In genomic region chr10:129912161-129912917, GRCh38 we compare ENCODE assay signal across 26 cellular contexts. TPM values are rescaled to one million over a fixed set of nuclear protein-coding genes. Genes with fewer than 3 reads are reported as not detected.
DNase-seq lines count a peak whose midpoint lies in the region; ATAC-seq and TF ChIP-seq lines count a peak whose summit lies in the region.
"Had no signal": no experiment of that assay in that cellular context is flagged by ENCODE, and none has a peak within 500 bp of the region (broad histone marks: within the 10 kb centered on the region; RNA-seq: fewer than 3 reads in every experiment).

No MANE protein-coding gene starts in this region.

- DNase-seq in AG20443 (ENCODE audit: low spot score) (peak; percentile 77), SK-N-SH (peak; percentile 84), fibroblast of peridontal ligament (ENCODE audit: extremely low read depth) (peak; percentile 89), nephron progenitor cell (no peak), cortex of kidney (lab: John Stamatoyannopoulos, UW) (no peak), NCI-H1694 treated with DMSO at 0.1 percent for 48 hours (lab: John Stamatoyannopoulos, UW) (no peak), RWPE1 (ENCODE audit: low spot score) (no peak)
- DNase-seq: activated CD4-positive, alpha-beta T cell treated with anti-CD3 and anti-CD28 coated beads, Interleukin-2, amount 50 U/mL, for 1 hour; activated CD8-positive, alpha-beta memory T cell treated with anti-CD3 and anti-CD28 coated beads, Interleukin-2, amount 50 U/mL, for 4 hours; activated effector memory CD4-positive, alpha-beta T cell treated with Interleukin-2 at 50 U/mL for 16 hours; activated naive CD8-positive, alpha-beta T cell treated with anti-CD3 and anti-CD28 coated beads, Interleukin-2, amount 50 U/mL, for 24 hours; brain microvascular endothelial cell; foreskin keratinocyte; H7; hypothalamus; NCI-H1105; SIG-M5; stimulated activated CD4-positive, alpha-beta T cell treated with anti-CD3 and anti-CD28 coated beads, Interleukin-2, amount 100 ng/mL, for 24 hours; uterus had no signal

- CTCF ChIA-PET in SK-N-SH (lab: Yijun Ruan, JAX), result interaction anchor here (1.0 to 3.6 kb wide), 3 partner anchors 8 to 23 kb away, joined by 3 to 14 read pairs (median 5); no protein-coding TSS in a partner anchor
- CTCF ChIA-PET in RWPE1 (lab: Yijun Ruan, JAX), result interaction anchor here (0.5 kb wide), 1 partner anchor 239 kb away, joined by 3 read pairs; no protein-coding TSS in a partner anchor

- H3K9me2 ChIP-seq in SK-N-SH, result no peaks in the 10 kb centered on the region

- H3K4me3 Mint-ChIP-seq in nephron progenitor cell, result peak overlapping the region; percentile 46
- H3K4me3 Mint-ChIP-seq: activated naive CD8-positive, alpha-beta T cell treated with anti-CD3 and anti-CD28 coated beads, Interleukin-2, amount 50 U/mL, for 24 hours; stimulated activated effector memory CD8-positive, alpha-beta T cell treated with anti-CD3 and anti-CD28 coated beads, Interleukin-12 subunit alpha, Interleukin-12 subunit beta, amount 100 ng/mL, for 72 hours; T-helper 1 cell treated with Interleukin-12 subunit alpha and Interleukin-12 subunit beta and Interleukin-4 antibody, amounts not matched to agents 30 μg/mL and 1 μg/mL, for 36 hours had no signal

- H3K36me3 ChIP-seq in SK-N-SH (replicated peaks in 1 of 2; ENCODE audit: control insufficient read depth in 1 of 2, insufficient read depth in 2 of 2, low read length in 1 of 2), result no peaks in the 10 kb centered on the region
- H3K36me3 ChIP-seq: brain microvascular endothelial cell, uterus had no signal

- H3K27ac ChIP-seq in SK-N-SH (ENCODE audit: low read depth in 2 of 2, low read length in 1 of 2), result no peak overlapping the region
- H3K27ac ChIP-seq in RWPE1, result no peak overlapping the region
- H3K27ac ChIP-seq: brain microvascular endothelial cell, C4-2B, coronary artery, foreskin keratinocyte, uterus had no signal

- H3K4me1 ChIP-seq in SK-N-SH (ENCODE audit: control insufficient read depth in 1 of 2, insufficient read depth in 2 of 2, low read depth in 1 of 2, low read length in 1 of 2), result peaks cover 0 to 8% of the 10 kb centered on the region in 2 experiments; a peak in 2 of 4 replicates
- H3K4me1 ChIP-seq: foreskin keratinocyte, uterus had no signal

- no peaks in the 10 kb centered on the region for H3K79me2 ChIP-seq in SK-N-SH (ENCODE audit: insufficient read depth)

- no peaks in the 10 kb centered on the region for H3K36me3 Mint-ChIP-seq in nephron progenitor cell (ENCODE audit: low read depth)
- H3K36me3 Mint-ChIP-seq: stimulated activated effector memory CD8-positive, alpha-beta T cell treated with anti-CD3 and anti-CD28 coated beads, Interleukin-12 subunit alpha, Interleukin-12 subunit beta, amount 100 ng/mL, for 72 hours had no signal

- no peaks in the 10 kb centered on the region for H3K27me3 ChIP-seq in SK-N-SH (ENCODE audit: insufficient read depth)
- H3K27me3 ChIP-seq: brain microvascular endothelial cell, foreskin keratinocyte, uterus had no signal

- H3K4me1 Mint-ChIP-seq in nephron progenitor cell, result peaks cover 81% of the 10 kb centered on the region
- H3K4me1 Mint-ChIP-seq: activated naive CD8-positive, alpha-beta T cell treated with anti-CD3 and anti-CD28 coated beads, Interleukin-2, amount 50 U/mL, for 24 hours; stimulated activated effector memory CD8-positive, alpha-beta T cell treated with anti-CD3 and anti-CD28 coated beads, Interleukin-12 subunit alpha, Interleukin-12 subunit beta, amount 100 ng/mL, for 72 hours had no signal

- TF ChIP-seq CTCF in SK-N-SH (IDR thresholded peaks at IDR 0.05) (no peak), nephron progenitor cell (IDR thresholded peaks at IDR 0.05) (no peak), RWPE1 (conservative IDR thresholded peaks at IDR 0.05; ENCODE audit: low read depth) (no peak)

- H3K4me3 ChIP-seq in SK-N-SH (ENCODE audit: low read depth in 2 of 2, low read length in 1 of 2), result no peak overlapping the region
- H3K4me3 ChIP-seq: coronary artery, lung, uterus had no signal

- no peak overlapping the region for H3K9ac ChIP-seq in SK-N-SH

- H3K9me3 Mint-ChIP-seq in nephron progenitor cell, result no peaks in the 10 kb centered on the region
- H3K9me3 Mint-ChIP-seq: activated naive CD8-positive, alpha-beta T cell treated with anti-CD3 and anti-CD28 coated beads, Interleukin-2, amount 50 U/mL, for 24 hours; stimulated activated effector memory CD8-positive, alpha-beta T cell treated with anti-CD3 and anti-CD28 coated beads, Interleukin-12 subunit alpha, Interleukin-12 subunit beta, amount 100 ng/mL, for 72 hours; T-helper 1 cell treated with Interleukin-12 subunit alpha and Interleukin-12 subunit beta and Interleukin-4 antibody, amounts not matched to agents 30 μg/mL and 1 μg/mL, for 36 hours had no signal

- 32% methylated on average over 9 of the region's 11 CpGs for WGBS in SK-N-SH (ENCODE audit: low lambda C conversion rate)

- H4K20me1 ChIP-seq in SK-N-SH (ENCODE audit: insufficient read depth), result no peaks in the 10 kb centered on the region

- no peak for ATAC-seq in GM19023 (IDR thresholded peaks at IDR 0.05; ENCODE audit: unreplicated experiment)
- ATAC-seq: activated naive CD8-positive, alpha-beta T cell treated with anti-CD3 and anti-CD28 coated beads, Interleukin-2, amount 50 U/mL, for 24 hours; foreskin keratinocyte; stimulated activated effector memory CD8-positive, alpha-beta T cell treated with anti-CD3 and anti-CD28 coated beads, Interleukin-12 subunit alpha, Interleukin-12 subunit beta, amount 100 ng/mL, for 72 hours had no signal

- H3F3A ChIP-seq in SK-N-SH (replicated peaks; ENCODE audit: insufficient read depth), result no peaks in the 10 kb centered on the region

- H3K27ac Mint-ChIP-seq in nephron progenitor cell, result peak overlapping the region; percentile 96
- H3K27ac Mint-ChIP-seq: activated naive CD8-positive, alpha-beta T cell treated with anti-CD3 and anti-CD28 coated beads, Interleukin-2, amount 50 U/mL, for 24 hours; stimulated activated effector memory CD8-positive, alpha-beta T cell treated with anti-CD3 and anti-CD28 coated beads, Interleukin-12 subunit alpha, Interleukin-12 subunit beta, amount 100 ng/mL, for 72 hours; T-helper 1 cell treated with Interleukin-12 subunit alpha and Interleukin-12 subunit beta and Interleukin-4 antibody, amounts not matched to agents 30 μg/mL and 1 μg/mL, for 36 hours had no signal

- TF ChIP-seq EP300 in SK-N-SH (IDR thresholded peaks at IDR 0.05; ENCODE audit: borderline replicate concordance in 1 of 2, low read depth in 1 of 2, low read length in 1 of 2), result no peak

- H3K27me3 Mint-ChIP-seq in nephron progenitor cell (ENCODE audit: low read depth, poor library complexity), result no peaks in the 10 kb centered on the region
- H3K27me3 Mint-ChIP-seq: activated naive CD8-positive, alpha-beta T cell treated with anti-CD3 and anti-CD28 coated beads, Interleukin-2, amount 50 U/mL, for 24 hours had no signal

- POLR2A ChIA-PET in SK-N-SH (lab: Yijun Ruan, JAX) (no interaction called here), RWPE1 (lab: Yijun Ruan, JAX; ENCODE audit: low non-redundant PET) (no interaction called here)

- no peaks in the 10 kb centered on the region for H3K9me3 ChIP-seq in SK-N-SH
- H3K9me3 ChIP-seq: uterus had no signal

- TF ChIP-seq RAD21 in SK-N-SH (IDR thresholded peaks at IDR 0.05; ENCODE audit: low read length), result no peak

- no peak overlapping the region for H3K4me2 ChIP-seq in SK-N-SH

- no peak overlapping the region for H2AFZ ChIP-seq in SK-N-SH (ENCODE audit: low read depth)

TF ChIP-seq in SK-N-SH, 30 proteins besides CTCF, POLR2A, EP300 and RAD21:
- TF ChIP-seq EZH2phosphoT487 (IDR thresholded peaks at IDR 0.05; ENCODE audit: borderline replicate concordance, low read depth) (no peak), CHD2 (IDR thresholded peaks at IDR 0.05; ENCODE audit: low read length, partially characterized antibody) (no peak), GATA2 (CRISPR knock-in tag; IDR thresholded peaks at IDR 0.05) (no peak), NRF1 (IDR thresholded peaks at IDR 0.05; ENCODE audit: low read depth, low read length) (no peak), TCF12 (IDR thresholded peaks at IDR 0.05) (0 out of 2 replicates have a peak, but pooled peaks have one; percentile 15), RCOR1 (IDR thresholded peaks at IDR 0.05; ENCODE audit: low read length) (peak; percentile 65; the same call in 1 of the 2 replicates)

RNA-seq across cellular contexts. Expression of gene EBF3, which starts 51.7 kb away (rescaled TPM):
- polyA plus RNA-seq in SK-N-SH (2012; rRNA removed), result not detected in 2 replicates
- polyA plus RNA-seq in SK-N-SH (2012; cell fraction: cytosol; rRNA removed), result 0.01 TPM in 1 of 2 replicates, not detected in the other
- polyA plus RNA-seq in SK-N-SH (2012; cell fraction: nucleus; rRNA removed), result not detected in 2 replicates
- polyA plus RNA-seq: foreskin keratinocyte, keratinocyte had no signal

Comparison
In these comparisons a context has a peak if more than half of its experiments do, and no peak if none do; other contexts are left out.
1. DNase-seq: peak in AG20443 (single experiment), SK-N-SH (single experiment) and fibroblast of peridontal ligament (single experiment); none in nephron progenitor cell (single experiment), cortex of kidney (single experiment), NCI-H1694 treated with DMSO at 0.1 percent for 48 hours (single experiment) and RWPE1 (single experiment).